ENCODE assay signal across 8 cellular contexts in the genomic region with DNA sequence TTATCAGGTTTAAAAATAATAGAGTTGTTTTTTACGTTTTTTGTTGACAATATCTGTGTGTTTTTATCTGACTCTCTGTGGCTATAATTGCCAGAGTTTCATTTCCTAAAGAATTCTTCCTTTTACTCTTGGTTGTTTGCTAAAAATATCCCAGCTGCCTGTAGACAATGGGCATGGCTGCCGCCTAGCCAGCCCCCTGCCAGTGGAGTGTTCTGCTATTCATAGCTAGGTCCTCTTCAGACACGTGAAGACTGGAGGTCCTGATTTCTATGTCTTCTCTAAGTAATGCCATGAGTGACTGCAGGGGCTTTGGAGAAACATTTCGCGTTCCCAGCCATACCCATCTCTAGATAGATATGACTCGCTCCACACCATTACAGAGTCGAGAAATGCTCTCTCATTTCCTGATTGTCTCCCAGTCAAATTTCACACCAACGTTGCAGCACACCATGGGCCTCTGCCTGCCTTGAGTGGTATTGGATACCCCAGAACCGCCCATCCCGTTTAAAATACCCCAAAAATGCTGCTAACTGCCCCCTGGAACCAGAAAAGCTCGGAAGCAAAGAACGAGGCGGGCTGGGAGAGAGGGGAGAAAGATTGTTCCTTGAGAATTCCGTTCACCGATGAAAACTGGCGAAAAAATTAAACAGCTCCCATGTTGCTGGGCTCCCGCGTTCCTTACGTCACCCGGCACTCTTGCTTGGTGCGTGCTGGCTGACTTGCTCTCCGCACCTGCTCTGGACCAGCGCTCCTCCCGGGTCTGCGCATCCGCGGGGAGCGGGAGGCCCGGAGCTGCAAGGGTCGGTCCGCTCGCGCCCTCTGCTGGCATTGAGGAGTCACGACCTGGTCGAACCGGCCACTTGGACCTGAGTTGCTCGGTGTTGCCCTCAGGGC.
A peak's percentile ranks its signal among the peaks of the same experiment; 100 is the strongest.
DNase-seq lines count a peak whose midpoint lies in the region; ATAC-seq, FAIRE-seq and TF ChIP-seq lines count a peak whose summit lies in the region.

No MANE protein-coding gene starts in this region.

- no peak for FAIRE-seq in A549 (lab: Jason Lieb, UNC)
- FAIRE-seq in RCC 7860 (lab: Jason Lieb, UNC), result no peak

- peak; percentile 54 for TF ChIP-seq CTCF in A549 (IDR thresholded peaks at IDR 0.05)
- TF ChIP-seq CTCF in LNCAP (IDR thresholded peaks at IDR 0.05), result peak; percentile 83

- CTCF ChIA-PET in A549 (lab: Yijun Ruan, JAX), result interaction anchor here (0.7 to 2.2 kb wide), 15 partner anchors 9 to 1202 kb away, joined by 3 to 9 read pairs (median 4); a partner anchor contains a TSS

- peak; percentile 65 to 66 for TF ChIP-seq RAD21 in A549 (conservative IDR thresholded peaks at IDR 0.05 in 1 of 2, IDR thresholded peaks at IDR 0.05 in 1 of 2)

- no peaks in the 10 kb centered on the region for H3K36me3 Mint-ChIP-seq in activated T-helper 2 cell treated with anti-CD3 and anti-CD28 coated beads, Interferon-gamma antibody, Interleukin-2, Interleukin-4, amounts not matched to agents 10 μg/mL and 5 μg/mL and 100 μg/mL, durations not matched to agents 14 hours and 24 hours and 36 hours (ENCODE audit: low read depth)

- WGBS in A549 (ENCODE audit: missing lambda C conversion rate), result 5% methylated on average over 27 of the region's 37 CpGs

- no peak overlapping the region for H3K27ac Mint-ChIP-seq in activated T-helper 2 cell treated with anti-CD3 and anti-CD28 coated beads, Interferon-gamma antibody, Interleukin-2, Interleukin-4, amounts not matched to agents 10 μg/mL and 5 μg/mL and 100 μg/mL, durations not matched to agents 14 hours and 24 hours and 36 hours

- intact Hi-C loops in activated T-helper 2 cell treated with anti-CD3 and anti-CD28 coated beads, Interferon-gamma antibody, Interleukin-2, Interleukin-4, amounts not matched to agents 10 μg/mL and 5 μg/mL and 100 μg/mL, durations not matched to agents 14 hours and 24 hours and 36 hours (cut with micrococcal nuclease), result loop anchor here (10.0 kb wide), 1 partner anchor 924 kb away; no protein-coding TSS in a partner anchor

- H3K27me3 Mint-ChIP-seq in activated T-helper 2 cell treated with anti-CD3 and anti-CD28 coated beads, Interferon-gamma antibody, Interleukin-2, Interleukin-4, amounts not matched to agents 10 μg/mL and 5 μg/mL and 100 μg/mL, durations not matched to agents 14 hours and 24 hours and 36 hours (ENCODE audit: low read depth), result peaks cover 16% of the 10 kb centered on the region

- H3K4me3 ChIP-seq in A549, result peak overlapping the region; percentile 31; the same call in 2 of the 3 replicates

- no peaks in the 10 kb centered on the region for H3K4me1 ChIP-seq in A549

- peak overlapping the region; percentile 74 for H3K4me2 ChIP-seq in A549

- peak; percentile 36 to 68 for DNase-seq in A549 (ENCODE audit: low read depth in 1 of 2, low spot score in 1 of 2)
- DNase-seq in RCC 7860 (ENCODE audit: low spot score), result peak; percentile 35
- DNase-seq in activated T-helper 2 cell treated with anti-CD3 and anti-CD28 coated beads, Interferon-gamma antibody, Interleukin-2, Interleukin-4, amounts not matched to agents 10 μg/mL and 5 μg/mL and 100 μg/mL, durations not matched to agents 14 hours and 24 hours and 36 hours (ENCODE audit: low spot score), result peak; percentile 36
- DNase-seq in foreskin melanocyte, result peak; percentile 49
- DNase-seq in non-pigmented ciliary epithelial cell (ENCODE audit: low read depth), result peak; percentile 6
- peak; percentile 9 to 92 (median 75) for DNase-seq in substantia nigra (lab: John Stamatoyannopoulos, UW)

- no peaks in the 10 kb centered on the region for H3K9me3 Mint-ChIP-seq in activated T-helper 2 cell treated with anti-CD3 and anti-CD28 coated beads, Interferon-gamma antibody, Interleukin-2, Interleukin-4, amounts not matched to agents 10 μg/mL and 5 μg/mL and 100 μg/mL, durations not matched to agents 14 hours and 24 hours and 36 hours

- H3K9me3 ChIP-seq in A549, result no peaks in the 10 kb centered on the region

- H3K4me3 Mint-ChIP-seq in activated T-helper 2 cell treated with anti-CD3 and anti-CD28 coated beads, Interferon-gamma antibody, Interleukin-2, Interleukin-4, amounts not matched to agents 10 μg/mL and 5 μg/mL and 100 μg/mL, durations not matched to agents 14 hours and 24 hours and 36 hours (ENCODE audit: low read depth), result no peak overlapping the region

- peaks cover 3% of the 10 kb centered on the region for H3K4me1 Mint-ChIP-seq in activated T-helper 2 cell treated with anti-CD3 and anti-CD28 coated beads, Interferon-gamma antibody, Interleukin-2, Interleukin-4, amounts not matched to agents 10 μg/mL and 5 μg/mL and 100 μg/mL, durations not matched to agents 14 hours and 24 hours and 36 hours (ENCODE audit: low read depth)

- TF ChIP-seq POLR2A in A549 (IDR thresholded peaks at IDR 0.05; ENCODE audit: low read length), result no peak

- H3K27ac ChIP-seq in A549, result no peak overlapping the region
- H3K27ac ChIP-seq in substantia nigra (ENCODE audit: low read depth, low read length, poor library complexity, severe bottlenecking), result peak overlapping the region; percentile 67

- ATAC-seq in A549, result peak; percentile 95 to 97
- peak; percentile 83 for ATAC-seq in GM18858 (IDR thresholded peaks at IDR 0.05; ENCODE audit: unreplicated experiment)

- POLR2A ChIA-PET in A549 (lab: Yijun Ruan, JAX), result no interaction called here

- no peak for TF ChIP-seq EP300 in A549 (IDR thresholded peaks at IDR 0.05)

TF ChIP-seq in A549, 52 proteins besides CTCF, POLR2A, EP300 and RAD21:
- TF ChIP-seq BHLHE40 (IDR thresholded peaks at IDR 0.05; ENCODE audit: low read depth, low read length) (no peak), SMC3 (IDR thresholded peaks at IDR 0.05) (peak; percentile 49), CEBPB (IDR thresholded peaks at IDR 0.05) (no peak)
TF ChIP-seq in A549: peak in this region for 1.

Comparison
In these comparisons a context has a peak if more than half of its experiments do, and no peak if none do; other contexts are left out.
1. DNase-seq: peak in every context shown above with its lines; median percentile 75 in substantia nigra; 52 in A549; 49 in foreskin melanocyte; 36 in activated T-helper 2 cell treated with anti-CD3 and anti-CD28 coated beads, Interferon-gamma antibody, Interleukin-2, Interleukin-4, amounts not matched to agents 10 μg/mL and 5 μg/mL and 100 μg/mL, durations not matched to agents 14 hours and 24 hours and 36 hours; 35 in RCC 7860; 6 in non-pigmented ciliary epithelial cell.